8 cellular contexts compared by ENCODE assay signal in genomic region chr22:30290318-30290678, GRCh38. TPM values are rescaled to one million over a fixed set of nuclear protein-coding genes. Genes with fewer than 3 reads are reported as not detected.
DNase-seq lines count a peak whose midpoint lies in the region; ATAC-seq and TF ChIP-seq lines count a peak whose summit lies in the region.

No MANE protein-coding gene starts in this region.

- H3K4ac ChIP-seq in IMR-90 (ENCODE audit: low read depth, low read length): no peak overlapping the region; the same call in 1 of the 2 replicates

- no peak overlapping the region for H4K91ac ChIP-seq in IMR-90 (ENCODE audit: insufficient read depth, low read depth, low read length)

- in situ Hi-C loops in IMR-90 (cut with MboI; ENCODE audit: low sequenced_read_pairs): no loop called here

- peak overlapping the region; percentile 84 for H3K27ac Mint-ChIP-seq in CD8-positive, alpha-beta T cell
- H3K27ac Mint-ChIP-seq in natural killer cell treated with Interleukin-12 subunit alpha and Interleukin-12 subunit beta and Interleukin-15 and Interleukin-18, amount 100 ng/mL, for 72 hours: peak overlapping the region; percentile 68 to 79

- H3K4me1 Mint-ChIP-seq in CD8-positive, alpha-beta T cell (ENCODE audit: low read depth): peaks cover 47% of the 10 kb centered on the region
- peaks cover 12 to 18% of the 10 kb centered on the region in 2 donors for H3K4me1 Mint-ChIP-seq in natural killer cell treated with Interleukin-12 subunit alpha and Interleukin-12 subunit beta and Interleukin-15 and Interleukin-18, amount 100 ng/mL, for 72 hours (ENCODE audit: low read depth in 2 of 2)

- CTCF ChIA-PET in CD8-positive, alpha-beta T cell (lab: Charles Lee): interaction anchor here (1.1 to 20.4 kb wide), 8 partner anchors 14 to 181 kb away, joined by 4 to 528 read pairs (median 124); partner anchors contain the start of genes CCDC157, MTFP1, RNF215 and SEC14L2
- CTCF ChIA-PET in IMR-90 (lab: Yijun Ruan, JAX): no interaction called here

- H4K20me1 ChIP-seq in IMR-90 (ENCODE audit: insufficient read depth, low read length): peaks cover 26% of the 10 kb centered on the region

- no peak for TF ChIP-seq RAD21 in IMR-90 (IDR thresholded peaks at IDR 0.05; ENCODE audit: low read length)

- POLR2A ChIA-PET in CD8-positive, alpha-beta T cell (lab: Charles Lee): interaction anchor here (0.7 to 10.9 kb wide), 10 partner anchors 8 to 136 kb away, joined by 3 to 143 read pairs (median 20); partner anchors contain the start of genes CCDC157, RNF215, SF3A1 and TBC1D10A
- POLR2A ChIA-PET in IMR-90 (lab: Charles Lee; ENCODE audit: unreplicated experiment): interaction anchor here (0.6 kb wide), 1 partner anchor 189 kb away, joined by 3 read pairs; no protein-coding TSS in a partner anchor

- H3K9me3 Mint-ChIP-seq in CD8-positive, alpha-beta T cell: no peaks in the 10 kb centered on the region
- no peaks in the 10 kb centered on the region for H3K9me3 Mint-ChIP-seq in natural killer cell treated with Interleukin-12 subunit alpha and Interleukin-12 subunit beta and Interleukin-15 and Interleukin-18, amount 100 ng/mL, for 72 hours

- H3K4me1 ChIP-seq in CD8-positive, alpha-beta T cell (ENCODE audit: insufficient read depth, low read length): peaks cover 43% of the 10 kb centered on the region
- H3K4me1 ChIP-seq in IMR-90 (ENCODE audit: control insufficient read depth, insufficient read depth, low read length): peaks cover 20% of the 10 kb centered on the region; the same call in 1 of the 2 replicates

- H2AK5ac ChIP-seq in IMR-90 (ENCODE audit: low read depth, low read length): no peak overlapping the region; the same call in 1 of the 2 replicates

- H3K79me1 ChIP-seq in IMR-90 (ENCODE audit: low read depth in 1 of 2, low read length in 2 of 2): peaks cover 0 to 14% of the 10 kb centered on the region in 2 experiments; a peak in 3 of 4 replicates

- no peak overlapping the region for H2BK15ac ChIP-seq in IMR-90 (ENCODE audit: low read depth, low read length)

- peaks cover 25% of the 10 kb centered on the region for H3K36me3 ChIP-seq in CD8-positive, alpha-beta T cell (ENCODE audit: insufficient read depth, low read length)
- H3K36me3 ChIP-seq in IMR-90 (ENCODE audit: control insufficient read depth, insufficient read depth, low read length): peaks cover 50% of the 10 kb centered on the region

- H3K4me2 ChIP-seq in IMR-90 (ENCODE audit: low read depth, low read length): peak overlapping the region; percentile 93; the same call in 1 of the 2 replicates

- H3K9ac ChIP-seq in IMR-90 (ENCODE audit: low read depth, low read length): no peak overlapping the region

- no peak for TF ChIP-seq POLR2A in IMR-90 (IDR thresholded peaks at IDR 0.05; ENCODE audit: low read depth, low read length)

- TF ChIP-seq CTCF in CD8-positive, alpha-beta T cell (IDR thresholded peaks at IDR 0.05): no peak
- TF ChIP-seq CTCF in IMR-90 (conservative IDR thresholded peaks at IDR 0.05; ENCODE audit: low read depth, low read length): no peak
- no peak for TF ChIP-seq CTCF in choroid plexus epithelial cell (conservative IDR thresholded peaks at IDR 0.05; ENCODE audit: low read depth, low read length)

- no peak overlapping the region for H4K5ac ChIP-seq in IMR-90 (ENCODE audit: low read depth, low read length)

- peak overlapping the region; percentile 7 for H2BK5ac ChIP-seq in IMR-90 (ENCODE audit: low read depth, low read length, poor library complexity, severe bottlenecking)

- BruUV-seq in IMR-90 (replicated peaks; lab: Mats Ljungman, UMichigan): no TSS peak

- 20% methylated on average over 1 of the region's 3 CpGs; no CpG with 5 or more reads in 1 of the 2 experiments for WGBS in IMR-90 (ENCODE audit: extremely low coverage in 2 of 2, insufficient read length in 1 of 2), 2 experiments

- no peak overlapping the region for H2BK20ac ChIP-seq in IMR-90 (ENCODE audit: low read depth, low read length)

- no peak for ATAC-seq in CD8-positive, alpha-beta T cell
- ATAC-seq in IMR-90 (ENCODE audit: low read depth) (no peak), HG03439 (IDR thresholded peaks at IDR 0.05; ENCODE audit: unreplicated experiment) (no peak)
- no peak for ATAC-seq in natural killer cell treated with Interleukin-12 subunit alpha and Interleukin-12 subunit beta and Interleukin-15 and Interleukin-18, amount 100 ng/mL, for 72 hours

- peak overlapping the region; percentile 85 for H2AK9ac ChIP-seq in IMR-90 (replicated peaks; ENCODE audit: low read depth, low read length, poor library complexity)

- peak overlapping the region; percentile 44 for H3K27ac ChIP-seq in CD8-positive, alpha-beta T cell (ENCODE audit: low read depth, low read length)
- H3K27ac ChIP-seq in IMR-90 (ENCODE audit: insufficient read depth, low read length): no peak overlapping the region

- dilution Hi-C loops in IMR-90 (cut with HindIII; ENCODE audit: low sequenced_read_pairs, unreplicated experiment): no loop called here

- H3K27me3 ChIP-seq in CD8-positive, alpha-beta T cell (ENCODE audit: insufficient read depth, low read length): no peaks in the 10 kb centered on the region
- H3K27me3 ChIP-seq in IMR-90 (ENCODE audit: control insufficient read depth, insufficient read depth, low read length): no peaks in the 10 kb centered on the region

- H3K36me3 Mint-ChIP-seq in CD8-positive, alpha-beta T cell: peaks cover 39% of the 10 kb centered on the region
- no peaks in the 10 kb centered on the region for H3K36me3 Mint-ChIP-seq in natural killer cell treated with Interleukin-12 subunit alpha and Interleukin-12 subunit beta and Interleukin-15 and Interleukin-18, amount 100 ng/mL, for 72 hours

- H4K8ac ChIP-seq in IMR-90 (ENCODE audit: low read depth in 2 of 2, low read length in 2 of 2): peak overlapping the region in 1 of 2 experiments; percentile 22; a peak in 1 of 4 replicates

- peaks cover 6% of the 10 kb centered on the region for H3K9me1 ChIP-seq in IMR-90 (ENCODE audit: insufficient read depth, low read length)

- H3K18ac ChIP-seq in IMR-90 (ENCODE audit: low read depth, low read length): no peak overlapping the region

- H3K9me3 ChIP-seq in CD8-positive, alpha-beta T cell (ENCODE audit: low read length): no peaks in the 10 kb centered on the region
- no peaks in the 10 kb centered on the region for H3K9me3 ChIP-seq in IMR-90 (ENCODE audit: control insufficient read depth, insufficient read depth, low read length)

- no peak overlapping the region for H3K56ac ChIP-seq in IMR-90 (ENCODE audit: extremely low read depth, insufficient read depth, low read length)

- H3K4me3 Mint-ChIP-seq in CD8-positive, alpha-beta T cell: peak overlapping the region; percentile 90
- peak overlapping the region; percentile 84 for H3K4me3 Mint-ChIP-seq in natural killer cell treated with Interleukin-12 subunit alpha and Interleukin-12 subunit beta and Interleukin-15 and Interleukin-18, amount 100 ng/mL, for 72 hours

- no peaks in the 10 kb centered on the region for H3K27me3 Mint-ChIP-seq in CD8-positive, alpha-beta T cell (ENCODE audit: low read depth)
- H3K27me3 Mint-ChIP-seq in natural killer cell treated with Interleukin-12 subunit alpha and Interleukin-12 subunit beta and Interleukin-15 and Interleukin-18, amount 100 ng/mL, for 72 hours: no peaks in the 10 kb centered on the region

- H2BK120ac ChIP-seq in IMR-90 (ENCODE audit: low read depth, low read length): no peak overlapping the region

- H3K14ac ChIP-seq in IMR-90 (replicated peaks; ENCODE audit: low read depth, low read length): no peak overlapping the region; the same call in 1 of the 2 replicates

- intact Hi-C loops in CD8-positive, alpha-beta T cell (cut with DNase I, micrococcal nuclease): no loop called here
- intact Hi-C loops in IMR-90 (cut with micrococcal nuclease): no loop called here

- H3K23ac ChIP-seq in IMR-90 (ENCODE audit: low read depth, low read length): no peak overlapping the region

- no peak for DNase-seq in CD8-positive, alpha-beta T cell
- peak; percentile 23 for DNase-seq in IMR-90
- DNase-seq in choroid plexus epithelial cell (ENCODE audit: low read depth): peak; percentile 46
- DNase-seq in natural killer cell treated with Interleukin-12 subunit alpha and Interleukin-12 subunit beta and Interleukin-15 and Interleukin-18, amount 100 ng/mL, for 72 hours (ENCODE audit: low spot score): no peak
- DNase-seq in NCI-H2227 treated with DMSO at 0.1 percent for 48 hours (lab: John Stamatoyannopoulos, UW): no peak
- DNase-seq in MV-4-11 (lab: John Stamatoyannopoulos, UW): no peak
- no peak for DNase-seq in activated CD4-positive, CD25-positive, alpha-beta regulatory T cell (lab: John Stamatoyannopoulos, UW)

- H2AFZ ChIP-seq in IMR-90 (replicated peaks; ENCODE audit: low read length, poor library complexity): peak overlapping the region; percentile 89

- peak overlapping the region; percentile 76 for H3K4me3 ChIP-seq in CD8-positive, alpha-beta T cell (ENCODE audit: low read depth, low read length)
- H3K4me3 ChIP-seq in IMR-90 (ENCODE audit: insufficient read depth, low read depth, low read length) (no peak overlapping the region), choroid plexus epithelial cell (ENCODE audit: low read depth, low read length) (no peak overlapping the region)

RNA-seq across cellular contexts. Expression of gene CASTOR1, which starts 1.0 kb away (rescaled TPM):
- total RNA-seq in CD8-positive, alpha-beta T cell: 10 to 100 TPM; 17.2 to 21.9 TPM
- 10.6 and 11.7 TPM in 2 replicates for total RNA-seq in IMR-90 (2012; rRNA removed)
- polyA plus RNA-seq in IMR-90 (2012; rRNA removed): 23.5 and 26.9 TPM in 2 replicates
- 11.4 and 33.1 TPM in 2 replicates for polyA plus RNA-seq in IMR-90 (2012; cell fraction: cytosol; rRNA removed)
- 55.8 and 106 TPM in 2 replicates for polyA plus RNA-seq in IMR-90 (2012; cell fraction: nucleus; rRNA removed; ENCODE audit: low replicate concordance)
- 1 to 10 TPM; 4.0 to 4.4 TPM for total RNA-seq in natural killer cell treated with Interleukin-12 subunit alpha and Interleukin-12 subunit beta and Interleukin-15 and Interleukin-18, amount 100 ng/mL, for 72 hours

RNA-seq across cellular contexts. Expression of gene OSM, which starts 23.6 kb away (rescaled TPM):
- total RNA-seq in CD8-positive, alpha-beta T cell: 10 to 100 TPM; 26.1 to 26.5 TPM
- total RNA-seq in IMR-90 (2012; rRNA removed): not detected in 2 replicates
- not detected in 2 replicates for polyA plus RNA-seq in IMR-90 (2012; rRNA removed)
- 0.07 TPM in 1 of 2 replicates, not detected in the other for polyA plus RNA-seq in IMR-90 (2012; cell fraction: cytosol; rRNA removed)
- 0.42 and 0.81 TPM in 2 replicates for polyA plus RNA-seq in IMR-90 (2012; cell fraction: nucleus; rRNA removed; ENCODE audit: low replicate concordance)
- 10 to 100 TPM; 15.5 to 38.7 TPM for total RNA-seq in natural killer cell treated with Interleukin-12 subunit alpha and Interleukin-12 subunit beta and Interleukin-15 and Interleukin-18, amount 100 ng/mL, for 72 hours

RNA-seq across cellular contexts. Expression of gene TBC1D10A, which starts 36.4 kb away (rescaled TPM):
- total RNA-seq in CD8-positive, alpha-beta T cell: 10 to 100 TPM; 77.5 to 87.3 TPM
- 16.3 and 18.9 TPM in 2 replicates for total RNA-seq in IMR-90 (2012; rRNA removed)
- 33.1 and 34.4 TPM in 2 replicates for polyA plus RNA-seq in IMR-90 (2012; rRNA removed)
- 22.6 and 33.5 TPM in 2 replicates for polyA plus RNA-seq in IMR-90 (2012; cell fraction: cytosol; rRNA removed)
- 55.4 and 88.5 TPM in 2 replicates for polyA plus RNA-seq in IMR-90 (2012; cell fraction: nucleus; rRNA removed; ENCODE audit: low replicate concordance)
- 10 to 100 TPM; 13.9 to 28.3 TPM for total RNA-seq in natural killer cell treated with Interleukin-12 subunit alpha and Interleukin-12 subunit beta and Interleukin-15 and Interleukin-18, amount 100 ng/mL, for 72 hours

RNA-seq across cellular contexts. Expression of gene LIF, which starts 43.7 kb away (rescaled TPM):
- under 1 TPM; 0.30 to 0.42 TPM for total RNA-seq in CD8-positive, alpha-beta T cell
- 79.4 and 130 TPM in 2 replicates for total RNA-seq in IMR-90 (2012; rRNA removed)
- 203 and 214 TPM in 2 replicates for polyA plus RNA-seq in IMR-90 (2012; rRNA removed)
- 41.6 and 110 TPM in 2 replicates for polyA plus RNA-seq in IMR-90 (2012; cell fraction: cytosol; rRNA removed)
- 1,609 and 2,085 TPM in 2 replicates for polyA plus RNA-seq in IMR-90 (2012; cell fraction: nucleus; rRNA removed; ENCODE audit: low replicate concordance)
- 100 to 1,000 TPM in 1 of 2 donors, 10 to 100 TPM in 1; 63.3 to 125 TPM for total RNA-seq in natural killer cell treated with Interleukin-12 subunit alpha and Interleukin-12 subunit beta and Interleukin-15 and Interleukin-18, amount 100 ng/mL, for 72 hours

Comparison
In these comparisons a context has a peak if more than half of its experiments do, and no peak if none do; other contexts are left out.
1. DNase-seq: peak in IMR-90 (single experiment) and choroid plexus epithelial cell (single experiment); none in CD8-positive, alpha-beta T cell (0 of 7), natural killer cell treated with Interleukin-12 subunit alpha and Interleukin-12 subunit beta and Interleukin-15 and Interleukin-18, amount 100 ng/mL, for 72 hours (single experiment), NCI-H2227 treated with DMSO at 0.1 percent for 48 hours (single experiment), MV-4-11 (single experiment) and activated CD4-positive, CD25-positive, alpha-beta regulatory T cell (0 of 4).
2. RNA of gene OSM, which starts 23.6 kb away (total RNA-seq): 15.5 to 38.7 TPM in natural killer cell treated with Interleukin-12 subunit alpha and Interleukin-12 subunit beta and Interleukin-15 and Interleukin-18, amount 100 ng/mL, for 72 hours and 26.1 to 26.5 TPM in CD8-positive, alpha-beta T cell; not detected in IMR-90; every median in the first group is over 10 times any median in the second.